Comparison of ENCODE assay signal across 25 cellular contexts in genomic region chr16:64409762-64410161, GRCh38.
DNase-seq lines count a peak whose midpoint lies in the region; ATAC-seq, FAIRE-seq and TF ChIP-seq lines count a peak whose summit lies in the region.
"Had no signal": no experiment of that assay in that cellular context is flagged by ENCODE, and none has a peak within 500 bp of the region (broad histone marks: within the 10 kb centered on the region; RNA-seq: fewer than 3 reads in every experiment).

No MANE protein-coding gene starts in this region.

- no peaks in the 10 kb centered on the region for H3K9me3 ChIP-seq in right atrium auricular region
- no peaks in the 10 kb centered on the region for H3K9me3 ChIP-seq in pancreas
- H3K9me3 ChIP-seq: Caco-2, gastrocnemius medialis, HAP-1 had no signal

- ATAC-seq in Right ventricle myocardium inferior: peak; percentile 63
- peak in 3 of 4 donors; percentile 32 to 41 (median 37) for ATAC-seq in pancreas
- ATAC-seq in HG03045 (IDR thresholded peaks at IDR 0.05; ENCODE audit: unreplicated experiment): no peak
- no peak for ATAC-seq in GM18861 (IDR thresholded peaks at IDR 0.05; ENCODE audit: unreplicated experiment)
- ATAC-seq: activated T-cell treated with anti-CD3 and anti-CD28 coated beads, Interleukin-2, amount 50 U/mL, for 72 hours; GM12878; left lobe of liver; SK-N-SH treated with all-trans-retinoic acid at 6 μM for 48 hours; stimulated activated naive CD8-positive, alpha-beta T cell treated with anti-CD3 and anti-CD28 coated beads, Interleukin-15, amount 100 ng/mL, for 72 hours had no signal

- H3K27me3 ChIP-seq in right atrium auricular region: no peaks in the 10 kb centered on the region
- no peaks in the 10 kb centered on the region for H3K27me3 ChIP-seq in pancreas
- H3K27me3 ChIP-seq: gastrocnemius medialis, sigmoid colon had no signal

- no peak for TF ChIP-seq CTCF in right atrium auricular region (IDR thresholded peaks at IDR 0.05)
- TF ChIP-seq CTCF in fibroblast of mammary gland (conservative IDR thresholded peaks at IDR 0.05; ENCODE audit: control insufficient read depth, insufficient read depth, low read depth, low read length): no peak
- TF ChIP-seq CTCF in pancreas (IDR thresholded peaks at IDR 0.05): no peak

- no peak for DNase-seq in Right ventricle myocardium inferior (ENCODE audit: missing footprints)
- no peak for DNase-seq in right atrium auricular region (ENCODE audit: low spot score)
- DNase-seq in fibroblast of mammary gland (ENCODE audit: low read depth): peak; percentile 84
- DNase-seq in pancreas: no peak
- no peak for DNase-seq in NOMO-1 treated with dmso at 0.1 percent for 144 hours (lab: John Stamatoyannopoulos, UW; ENCODE audit: unreplicated experiment)
- DNase-seq in COLO829 (ENCODE audit: low spot score): no peak
- DNase-seq: activated CD4-positive, alpha-beta T cell treated with anti-CD3 and anti-CD28 coated beads for 4 hours; activated naive CD4-positive, alpha-beta T cell treated with Interleukin-2 at 50 U/mL for 16 hours; activated T-cell treated with anti-CD3 and anti-CD28 coated beads, Interleukin-2, amount 50 U/mL, for 72 hours; Caco-2; central memory CD4-positive, alpha-beta T cell; DMS79 treated with DMSO at 0.1 percent for 48 hours; gastrocnemius medialis; hippocampal formation; NCI-H1694; NCI-H524 treated with DMSO at 0.1 percent for 48 hours; sigmoid colon; stimulated activated naive CD8-positive, alpha-beta T cell treated with anti-CD3 and anti-CD28 coated beads, Interleukin-15, amount 100 ng/mL, for 72 hours had no signal

- 73 to 79% methylated on average over 5 of the region's 5 CpGs for WGBS in pancreas, 2 donors

- H3K27ac ChIP-seq in right atrium auricular region (no peak overlapping the region), pancreas (no peak overlapping the region)
- H3K27ac ChIP-seq: sigmoid colon had no signal

- intact Hi-C loops in Right ventricle myocardium inferior (cut with DNase I): no loop called here
- intact Hi-C loops in pancreas (cut with DNase I): no loop called here

- H3K36me3 ChIP-seq in right atrium auricular region (no peaks in the 10 kb centered on the region), pancreas (no peaks in the 10 kb centered on the region)
- H3K36me3 ChIP-seq: gastrocnemius medialis, HAP-1, sigmoid colon had no signal

- H3K4me3 ChIP-seq in right atrium auricular region: no peak overlapping the region
- no peak overlapping the region for H3K4me3 ChIP-seq in fibroblast of mammary gland (ENCODE audit: control insufficient read depth, low read depth, low read length)
- H3K4me3 ChIP-seq in pancreas: no peak overlapping the region
- H3K4me3 ChIP-seq: gastrocnemius medialis, GM12878, HAP-1, sigmoid colon had no signal

- H3K4me1 ChIP-seq in right atrium auricular region (peaks cover 0 to 14% of the 10 kb centered on the region in 2 donors), pancreas (peaks cover 0 to 8% (median 0%) of the 10 kb centered on the region in 3 donors)
- H3K4me1 ChIP-seq: Caco-2, HAP-1 had no signal

- no peak for FAIRE-seq in pancreas (lab: Jason Lieb, UNC)
- FAIRE-seq: endothelial cell of umbilical vein, GM12878 had no signal

Comparison
In these comparisons a context has a peak if more than half of its experiments do, and no peak if none do; other contexts are left out.
1. ATAC-seq: peak in Right ventricle myocardium inferior (single experiment) and pancreas (3 of 4); none in HG03045 (single experiment) and GM18861 (single experiment).